In the genomic region with DNA sequence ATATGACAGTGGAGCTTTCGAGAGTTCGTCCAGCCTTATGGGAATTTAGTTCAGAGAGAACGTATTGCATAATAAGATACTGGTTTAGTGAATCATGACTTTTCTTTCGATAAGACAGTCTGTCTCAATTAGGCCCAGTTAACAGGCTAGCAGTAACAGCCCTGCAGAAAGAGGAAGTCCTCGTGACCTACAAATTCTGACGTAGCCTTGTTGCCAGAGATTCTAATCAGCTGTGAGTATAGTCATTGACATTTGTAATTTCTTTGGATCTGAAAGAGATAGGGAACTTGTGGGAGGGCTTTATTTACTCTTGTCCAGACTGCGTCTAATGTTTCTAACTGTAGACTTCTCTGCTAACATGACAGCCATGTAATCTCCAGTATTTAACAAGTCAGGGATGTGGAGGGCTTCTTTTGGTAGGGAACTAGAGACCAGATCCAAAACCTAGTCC, we compare ENCODE assay signal across 8 cellular contexts.
DNase-seq lines count a peak whose midpoint lies in the region; ATAC-seq lines count a peak whose summit lies in the region.

No MANE protein-coding gene starts in this region.

- ATAC-seq in HG02798 (IDR thresholded peaks at IDR 0.05; ENCODE audit: poor library complexity, unreplicated experiment) (peak; percentile 62), HG02623 (IDR thresholded peaks at IDR 0.05; ENCODE audit: unreplicated experiment) (no peak)

- DNase-seq in CMK (ENCODE audit: low read depth) (peak; percentile 77), T-helper 22 cell (ENCODE audit: low read depth) (peak; percentile 2), hippocampal formation (lab: John Stamatoyannopoulos, UW) (peak; percentile 1 to 18)
- DNase-seq in stimulated activated CD8-positive, alpha-beta memory T cell treated with anti-CD3 and anti-CD28 coated beads, Interleukin-4, amount 100 ng/mL, for 48 hours, result no peak
- DNase-seq in effector CD4-positive, alpha-beta T cell, result no peak
- DNase-seq in stimulated activated CD4-positive, alpha-beta T cell treated with anti-CD3 and anti-CD28 coated beads, Interleukin-15, amount 100 ng/mL, for 24 hours, result no peak

Comparison
In these comparisons a context has a peak if more than half of its experiments do, and no peak if none do; other contexts are left out.
1. DNase-seq: peak in CMK (single experiment), T-helper 22 cell (single experiment) and hippocampal formation (2 of 2); none in stimulated activated CD8-positive, alpha-beta memory T cell treated with anti-CD3 and anti-CD28 coated beads, Interleukin-4, amount 100 ng/mL, for 48 hours (single experiment), effector CD4-positive, alpha-beta T cell (single experiment) and stimulated activated CD4-positive, alpha-beta T cell treated with anti-CD3 and anti-CD28 coated beads, Interleukin-15, amount 100 ng/mL, for 24 hours (single experiment).